ENCODE assay signal across 29 cellular contexts in the genomic region with DNA sequence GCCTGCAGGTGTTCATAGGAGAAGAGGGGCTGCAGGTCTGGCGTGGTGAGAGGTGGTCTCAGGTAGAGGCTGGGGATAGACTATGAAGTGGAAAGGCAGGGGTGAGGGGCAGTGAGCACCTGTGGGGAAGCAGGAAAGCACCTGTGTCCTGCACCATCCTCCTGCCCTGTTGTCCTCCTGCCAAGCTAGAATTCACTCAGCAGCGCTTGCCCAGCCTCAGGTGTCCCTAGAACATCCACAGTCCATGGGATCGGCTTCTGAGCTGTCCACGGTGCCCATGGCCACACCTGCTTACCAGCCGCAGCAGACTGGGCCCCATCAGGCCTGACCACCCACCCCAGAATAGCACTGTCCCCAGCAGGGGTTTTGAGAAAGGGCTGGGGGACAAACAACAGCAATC.
"Had no signal": no experiment of that assay in that cellular context is flagged by ENCODE, and none has a peak within 500 bp of the region (broad histone marks: within the 10 kb centered on the region; RNA-seq: fewer than 3 reads in every experiment).

No MANE protein-coding gene starts in this region.

- H3K4me1 Mint-ChIP-seq: naive B cell; neural progenitor cell; stimulated activated naive B cell treated with anti-CD40 and anti-IgM and Interleukin-4, amounts not matched to agents 10 μg/mL and 1 μg/mL and 100 μg/mL, for 72 hours had no signal

- H3K36me3 Mint-ChIP-seq: immature natural killer cell; mesothelial cell of epicardium; naive B cell; natural killer cell; neural progenitor cell; stimulated activated naive B cell treated with anti-CD40 and anti-IgM and Interleukin-4, amounts not matched to agents 10 μg/mL and 1 μg/mL and 100 μg/mL, for 72 hours had no signal

- H3K27ac Mint-ChIP-seq: immature natural killer cell; mesothelial cell of epicardium; naive B cell; natural killer cell; nephron progenitor cell; neural progenitor cell; stimulated activated naive B cell treated with anti-CD40 and anti-IgM and Interleukin-4, amounts not matched to agents 10 μg/mL and 1 μg/mL and 100 μg/mL, for 72 hours had no signal

- H3K9ac ChIP-seq: neural progenitor cell had no signal

- DNase-seq: hypothalamus; immature natural killer cell; kidney; left colon; left lung; mesendoderm; naive B cell; natural killer cell; nephron progenitor cell; ovary; retina; right cardiac atrium; stimulated activated CD4-positive, alpha-beta T cell treated with anti-CD3 and anti-CD28 coated beads, Interleukin-1b, Interleukin-23, amount 100 ng/mL, for 48 hours; stimulated activated CD4-positive, alpha-beta T cell treated with anti-CD3 and anti-CD28 coated beads, Interleukin-2, amount 100 ng/mL, for 48 hours; stimulated activated CD4-positive, alpha-beta T cell treated with anti-CD3 and anti-CD28 coated beads, Interleukin-4, amount 100 ng/mL, for 4 hours; stimulated activated CD8-positive, alpha-beta memory T cell treated with anti-CD3 and anti-CD28 coated beads, Interleukin-4, amount 100 ng/mL, for 48 hours; stimulated activated naive B cell treated with anti-CD40 and anti-IgM and Interleukin-4, amounts not matched to agents 10 μg/mL and 1 μg/mL and 100 μg/mL, for 72 hours; stimulated activated naive CD8-positive, alpha-beta T cell treated with anti-CD3 and anti-CD28 coated beads, Interleukin-15, Interleukin-2, amounts not matched to agents 100 U/mL and 50 U/mL, for 24 hours; stomach; testis; thyroid gland; transverse colon; upper lobe of left lung had no signal

- H3K4me3 Mint-ChIP-seq: immature natural killer cell; mesothelial cell of epicardium; naive B cell; natural killer cell; nephron progenitor cell; neural progenitor cell; stimulated activated naive B cell treated with anti-CD40 and anti-IgM and Interleukin-4, amounts not matched to agents 10 μg/mL and 1 μg/mL and 100 μg/mL, for 72 hours had no signal

- H3K4me3 ChIP-seq: left lung, lung, neural progenitor cell, ovary, prostate gland, smooth muscle cell, stomach, testis, thyroid gland, transverse colon, upper lobe of left lung had no signal

- H3K27ac ChIP-seq: left lung, neural progenitor cell, ovary, prostate gland, stomach, testis, thyroid gland, transverse colon, upper lobe of left lung had no signal

- H3K9me3 Mint-ChIP-seq: mesothelial cell of epicardium; naive B cell; natural killer cell; nephron progenitor cell; neural progenitor cell; stimulated activated naive B cell treated with anti-CD40 and anti-IgM and Interleukin-4, amounts not matched to agents 10 μg/mL and 1 μg/mL and 100 μg/mL, for 72 hours had no signal

- H3K36me3 ChIP-seq: left lung, neural progenitor cell, ovary, prostate gland, stomach, thyroid gland, transverse colon, upper lobe of left lung had no signal

- FAIRE-seq: islet of Langerhans, kidney had no signal

- H3K4me1 ChIP-seq: left lung, neural progenitor cell, prostate gland, testis, transverse colon, upper lobe of left lung had no signal

- H3K27me3 ChIP-seq: neural progenitor cell, ovary, stomach, testis, thyroid gland, transverse colon, upper lobe of left lung had no signal

- H3K9me3 ChIP-seq: left lung, ovary, prostate gland, stomach, testis, thyroid gland, transverse colon, upper lobe of left lung had no signal

- ATAC-seq: left colon; left lung; natural killer cell; right cardiac atrium; stimulated activated naive B cell treated with anti-CD40 and anti-IgM and Interleukin-4, amounts not matched to agents 10 μg/mL and 1 μg/mL and 100 μg/mL, for 72 hours; stimulated activated naive CD8-positive, alpha-beta T cell treated with anti-CD3 and anti-CD28 coated beads, Interleukin-15, Interleukin-2, amounts not matched to agents 100 U/mL and 50 U/mL, for 24 hours had no signal
